Comparison of ENCODE assay signal across 2 cellular contexts in genomic region chr7:105642264-105642663, GRCh38.
TF ChIP-seq lines count a peak whose summit lies in the region.

No MANE protein-coding gene starts in this region.

TF ChIP-seq in GM23338, 12 proteins besides CTCF, POLR2A, EP300 and RAD21:
- TF ChIP-seq POLR2AphosphoS5 (IDR thresholded peaks at IDR 0.05; ENCODE audit: low read depth) = no peak
- no peak for TF ChIP-seq ZNF331 (CRISPR knock-in tag; IDR thresholded peaks at IDR 0.05; ENCODE audit: low read depth)
- TF ChIP-seq NANOG (IDR thresholded peaks at IDR 0.05; ENCODE audit: borderline replicate concordance) = no peak
- TF ChIP-seq ETS1 (IDR thresholded peaks at IDR 0.05) = no peak
- TF ChIP-seq ZNF462 (CRISPR knock-in tag; IDR thresholded peaks at IDR 0.05) = no peak
- no peak for TF ChIP-seq EZH2 (IDR thresholded peaks at IDR 0.05; ENCODE audit: low read depth, unreplicated experiment)
- TF ChIP-seq JUNB (IDR thresholded peaks at IDR 0.05; ENCODE audit: unreplicated experiment) = no peak
- no peak for TF ChIP-seq STAT1 (IDR thresholded peaks at IDR 0.05; ENCODE audit: unreplicated experiment)
- no peak for TF ChIP-seq REST (IDR thresholded peaks at IDR 0.05; ENCODE audit: unreplicated experiment)
- no peak for TF ChIP-seq EZH2phosphoT487 (IDR thresholded peaks at IDR 0.05; ENCODE audit: unreplicated experiment)
- no peak for TF ChIP-seq CREB1 (CRISPR knock-in tag; IDR thresholded peaks at IDR 0.05; ENCODE audit: low read depth)
- TF ChIP-seq ZNF114 (CRISPR knock-in tag; IDR thresholded peaks at IDR 0.05) = no peak

TF ChIP-seq in H1, 55 proteins besides CTCF, POLR2A, EP300 and RAD21:
- no peak for TF ChIP-seq KDM5A (IDR thresholded peaks at IDR 0.05; ENCODE audit: low read length)
- TF ChIP-seq USF2 (IDR thresholded peaks at IDR 0.05; ENCODE audit: low read length) = no peak
- no peak for TF ChIP-seq RNF2 (IDR thresholded peaks at IDR 0.05; ENCODE audit: borderline replicate concordance, low read depth, low read length, missing control alignments, poor library complexity, severe bottlenecking)
- no peak for TF ChIP-seq ASH2L (IDR thresholded peaks at IDR 0.05; ENCODE audit: low read length)
- no peak for TF ChIP-seq EZH2 (IDR thresholded peaks at IDR 0.05; ENCODE audit: low read depth, low read length, severe bottlenecking)
TF ChIP-seq in H1: peak in this region for 0.
